In genomic region chr4:89561051-89561450, GRCh38 we compare ENCODE assay signal across 2 cellular contexts.
TF ChIP-seq lines count a peak whose summit lies in the region.

No MANE protein-coding gene starts in this region.

TF ChIP-seq in GM23338, 12 proteins besides CTCF, POLR2A, EP300 and RAD21 (continued from another document):
- TF ChIP-seq ZNF462 (CRISPR knock-in tag; IDR thresholded peaks at IDR 0.05) (no peak), ETS1 (IDR thresholded peaks at IDR 0.05) (no peak), ZNF114 (CRISPR knock-in tag; IDR thresholded peaks at IDR 0.05) (no peak), REST (IDR thresholded peaks at IDR 0.05; ENCODE audit: unreplicated experiment) (no peak)

TF ChIP-seq in WTC11, 78 proteins besides CTCF, POLR2A, EP300 and RAD21:
- no peak for TF ChIP-seq PRDM15 (CRISPR knock-in tag; IDR thresholded peaks at IDR 0.05)
- no peak for TF ChIP-seq ARID4B (CRISPR knock-in tag; IDR thresholded peaks at IDR 0.05; ENCODE audit: borderline replicate concordance)
- no peak for TF ChIP-seq MAX (CRISPR knock-in tag; IDR thresholded peaks at IDR 0.05)
- TF ChIP-seq JUN (CRISPR knock-in tag; IDR thresholded peaks at IDR 0.05), result no peak
- TF ChIP-seq JAZF1 (CRISPR knock-in tag; IDR thresholded peaks at IDR 0.05), result no peak
- no peak for TF ChIP-seq ATF1 (CRISPR knock-in tag; IDR thresholded peaks at IDR 0.05)
- no peak for TF ChIP-seq ZSCAN18 (CRISPR knock-in tag; IDR thresholded peaks at IDR 0.05)
- TF ChIP-seq E2F5 (CRISPR knock-in tag; IDR thresholded peaks at IDR 0.05), result no peak
- no peak for TF ChIP-seq HMGA2 (CRISPR knock-in tag; IDR thresholded peaks at IDR 0.05)
- TF ChIP-seq USF2 (CRISPR knock-in tag; IDR thresholded peaks at IDR 0.05), result no peak
- no peak for TF ChIP-seq CREM (CRISPR knock-in tag; IDR thresholded peaks at IDR 0.05)
- TF ChIP-seq ZNF317 (CRISPR knock-in tag; IDR thresholded peaks at IDR 0.05; ENCODE audit: borderline replicate concordance, low read depth), result no peak
- TF ChIP-seq SMAD3 (CRISPR knock-in tag; IDR thresholded peaks at IDR 0.05; ENCODE audit: borderline replicate concordance), result no peak
- TF ChIP-seq SMAD4 (CRISPR knock-in tag; IDR thresholded peaks at IDR 0.05), result no peak
- no peak for TF ChIP-seq RELA (CRISPR knock-in tag; IDR thresholded peaks at IDR 0.05; ENCODE audit: borderline replicate concordance)
- TF ChIP-seq ZNF396 (CRISPR knock-in tag; IDR thresholded peaks at IDR 0.05; ENCODE audit: borderline replicate concordance), result no peak
- no peak for TF ChIP-seq PRRX2 (CRISPR knock-in tag; IDR thresholded peaks at IDR 0.05)
- TF ChIP-seq NFYB (CRISPR knock-in tag; conservative IDR thresholded peaks at IDR 0.05; ENCODE audit: low read depth), result no peak
